Comparison of ENCODE assay signal across 1 cellular context in the genomic region with DNA sequence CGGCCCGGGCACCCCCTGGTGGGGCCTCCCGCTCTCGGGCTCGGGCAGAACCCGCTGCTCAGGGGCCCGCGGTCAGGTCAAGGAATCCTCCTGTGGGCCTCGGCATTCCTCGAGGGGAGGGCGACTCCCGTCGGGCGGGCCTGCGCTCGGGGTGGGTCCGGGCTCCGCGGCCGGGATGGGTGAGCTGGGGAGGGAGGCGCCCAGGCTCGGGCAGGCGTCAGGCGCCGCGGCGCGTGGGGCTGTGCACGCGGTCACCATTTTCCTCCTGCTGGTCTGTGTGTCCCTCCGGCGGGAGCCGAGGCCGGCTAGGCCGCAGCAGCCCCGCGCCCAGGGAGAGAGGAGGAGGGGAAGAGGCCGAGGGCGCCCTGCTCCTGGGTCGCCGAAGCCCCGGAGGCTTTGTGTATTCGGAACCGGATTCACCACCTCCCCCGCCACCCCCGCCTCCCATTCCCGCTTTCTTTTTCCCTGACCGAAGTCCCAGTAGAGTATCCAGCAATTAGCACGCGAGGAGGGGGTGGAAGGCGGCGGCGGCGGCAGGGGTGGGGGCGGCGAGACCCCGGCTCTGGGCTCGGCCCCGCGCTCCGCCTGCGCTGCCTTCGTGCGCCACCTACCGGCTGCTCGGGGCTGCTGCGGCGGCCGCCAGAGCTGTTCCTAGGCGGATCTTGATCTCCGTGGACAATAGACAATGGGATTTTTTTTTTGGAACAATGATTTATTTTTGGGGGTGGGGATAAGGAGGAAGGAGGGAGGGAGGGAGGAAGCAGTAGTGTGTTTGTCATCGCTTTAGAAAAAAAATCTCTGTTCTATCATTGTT.
TF ChIP-seq lines count a peak whose summit lies in the region.

No MANE protein-coding gene starts in this region.

TF ChIP-seq in HEK293, 187 proteins besides CTCF, POLR2A, EP300 and RAD21 (continued from another document):
- TF ChIP-seq ZNF23 (tag by site-specific recombination; IDR thresholded peaks at IDR 0.05; ENCODE audit: borderline replicate concordance) = no peak
- TF ChIP-seq, protein P1, sequence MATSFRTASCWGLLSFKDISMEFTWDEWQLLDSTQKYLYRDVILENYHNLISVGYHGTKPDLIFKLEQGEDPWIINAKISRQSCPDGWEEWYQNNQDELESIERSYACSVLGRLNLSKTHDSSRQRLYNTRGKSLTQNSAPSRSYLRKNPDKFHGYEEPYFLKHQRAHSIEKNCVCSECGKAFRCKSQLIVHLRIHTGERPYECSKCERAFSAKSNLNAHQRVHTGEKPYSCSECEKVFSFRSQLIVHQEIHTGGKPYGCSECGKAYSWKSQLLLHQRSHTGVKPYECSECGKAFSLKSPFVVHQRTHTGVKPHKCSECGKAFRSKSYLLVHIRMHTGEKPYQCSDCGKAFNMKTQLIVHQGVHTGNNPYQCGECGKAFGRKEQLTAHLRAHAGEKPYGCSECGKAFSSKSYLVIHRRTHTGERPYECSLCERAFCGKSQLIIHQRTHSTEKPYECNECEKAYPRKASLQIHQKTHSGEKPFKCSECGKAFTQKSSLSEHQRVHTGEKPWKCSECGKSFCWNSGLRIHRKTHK (tag by site-specific recombination; IDR thresholded peaks at IDR 0.05) = no peak
- TF ChIP-seq, protein P2, sequence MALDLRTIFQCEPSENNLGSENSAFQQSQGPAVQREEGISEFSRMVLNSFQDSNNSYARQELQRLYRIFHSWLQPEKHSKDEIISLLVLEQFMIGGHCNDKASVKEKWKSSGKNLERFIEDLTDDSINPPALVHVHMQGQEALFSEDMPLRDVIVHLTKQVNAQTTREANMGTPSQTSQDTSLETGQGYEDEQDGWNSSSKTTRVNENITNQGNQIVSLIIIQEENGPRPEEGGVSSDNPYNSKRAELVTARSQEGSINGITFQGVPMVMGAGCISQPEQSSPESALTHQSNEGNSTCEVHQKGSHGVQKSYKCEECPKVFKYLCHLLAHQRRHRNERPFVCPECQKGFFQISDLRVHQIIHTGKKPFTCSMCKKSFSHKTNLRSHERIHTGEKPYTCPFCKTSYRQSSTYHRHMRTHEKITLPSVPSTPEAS (tag by site-specific recombination; IDR thresholded peaks at IDR 0.05) = no peak
- TF ChIP-seq ZBTB17 (tag by site-specific recombination; IDR thresholded peaks at IDR 0.05) = 0 out of 2 replicates have a peak, but pooled peaks have one; percentile 4
